ENCODE assay signal across 34 cellular contexts in the genomic region with DNA sequence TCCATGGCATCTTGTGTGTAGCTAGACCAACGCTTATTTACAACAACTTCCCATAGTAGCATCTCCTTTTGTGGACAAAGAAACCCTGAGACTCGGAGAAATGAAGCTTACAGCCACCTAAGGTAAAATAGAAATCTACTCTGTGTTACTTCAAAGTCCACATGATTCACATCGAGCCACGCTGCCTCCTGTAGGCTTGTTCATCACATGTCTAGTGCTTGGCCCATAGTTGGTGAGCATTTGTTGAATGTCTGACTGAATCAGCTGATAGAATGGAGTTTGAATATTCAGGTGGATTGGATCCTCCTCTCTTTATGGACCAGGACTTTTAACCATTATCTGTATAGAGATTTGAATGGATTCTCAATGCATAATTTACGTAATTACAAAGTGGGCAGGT.
"Had no signal": no experiment of that assay in that cellular context is flagged by ENCODE, and none has a peak within 500 bp of the region (broad histone marks: within the 10 kb centered on the region; RNA-seq: fewer than 3 reads in every experiment).

No MANE protein-coding gene starts in this region.

- H3K9me3 Mint-ChIP-seq: activated B cell treated with CpG ODN at 0.5 μM for 24 hours; activated CD8-positive, alpha-beta T cell treated with anti-CD3 and anti-CD28 coated beads for 36 hours; activated naive CD4-positive, alpha-beta T cell treated with anti-CD3 and anti-CD28 coated beads, Interleukin-2, amount 50 U/mL, for 24 hours; activated naive CD8-positive, alpha-beta T cell treated with anti-CD3 and anti-CD28 coated beads for 36 hours; activated naive CD8-positive, alpha-beta T cell treated with anti-CD3 and anti-CD28 coated beads, Interleukin-2, amount 50 U/mL, for 24 hours; activated T-cell treated with anti-CD3 and anti-CD28 coated beads, Interleukin-2, amount 50 U/mL, for 4 hours; activated T-helper 17 cell treated with anti-CD3 and anti-CD28 coated beads, Interleukin-2, amount 50 U/mL, for 72 hours; effector memory CD8-positive, alpha-beta T cell; T-helper 2 cell treated with Interferon-gamma antibody and Interleukin-4, amounts not matched to agents 5 μg/mL and 100 μg/mL, for 36 hours had no signal

- H3K27ac Mint-ChIP-seq: activated B cell treated with CpG ODN at 0.5 μM for 24 hours; activated CD8-positive, alpha-beta T cell treated with anti-CD3 and anti-CD28 coated beads for 36 hours; activated naive CD4-positive, alpha-beta T cell treated with anti-CD3 and anti-CD28 coated beads, Interleukin-2, amount 50 U/mL, for 24 hours; activated naive CD8-positive, alpha-beta T cell treated with anti-CD3 and anti-CD28 coated beads for 36 hours; activated naive CD8-positive, alpha-beta T cell treated with anti-CD3 and anti-CD28 coated beads, Interleukin-2, amount 50 U/mL, for 24 hours; activated T-helper 17 cell treated with anti-CD3 and anti-CD28 coated beads, Interleukin-2, amount 50 U/mL, for 72 hours; effector memory CD8-positive, alpha-beta T cell; T-helper 17 cell; T-helper 2 cell treated with Interferon-gamma antibody and Interleukin-4, amounts not matched to agents 5 μg/mL and 100 μg/mL, for 36 hours had no signal

- H3K9me3 ChIP-seq: adrenal gland, body of pancreas, esophagus squamous epithelium, gastrocnemius medialis had no signal

- H3K4me3 Mint-ChIP-seq: activated B cell treated with CpG ODN at 0.5 μM for 24 hours; activated CD8-positive, alpha-beta T cell treated with anti-CD3 and anti-CD28 coated beads for 36 hours; activated naive CD4-positive, alpha-beta T cell treated with anti-CD3 and anti-CD28 coated beads, Interleukin-2, amount 50 U/mL, for 24 hours; activated naive CD8-positive, alpha-beta T cell treated with anti-CD3 and anti-CD28 coated beads for 36 hours; activated naive CD8-positive, alpha-beta T cell treated with anti-CD3 and anti-CD28 coated beads, Interleukin-2, amount 50 U/mL, for 24 hours; activated T-cell treated with anti-CD3 and anti-CD28 coated beads, Interleukin-2, amount 50 U/mL, for 4 hours; activated T-helper 17 cell treated with anti-CD3 and anti-CD28 coated beads, Interleukin-2, amount 50 U/mL, for 72 hours; effector memory CD8-positive, alpha-beta T cell; T-helper 17 cell; T-helper 2 cell treated with Interferon-gamma antibody and Interleukin-4, amounts not matched to agents 5 μg/mL and 100 μg/mL, for 36 hours had no signal

- DNase-seq: activated B cell treated with CpG ODN at 0.5 μM for 24 hours; activated CD4-positive, alpha-beta T cell treated with anti-CD3 and anti-CD28 coated beads for 48 hours; activated CD4-positive, alpha-beta T cell treated with anti-CD3 and anti-CD28 coated beads, Interleukin-2, amount 50 U/mL, for 1 hour; activated CD4-positive, alpha-beta T cell treated with anti-CD3 and anti-CD28 coated beads, Interleukin-2, amount 50 U/mL, for 48 hours; activated CD8-positive, alpha-beta memory T cell treated with anti-CD3 and anti-CD28 coated beads for 24 hours; activated CD8-positive, alpha-beta T cell treated with anti-CD3 and anti-CD28 coated beads for 36 hours; activated effector memory CD4-positive, alpha-beta T cell treated with Interleukin-2 at 50 U/mL for 16 hours; activated gamma-delta T cell treated with Interleukin-2 at 50 U/mL for 16 hours; activated naive CD4-positive, alpha-beta T cell treated with Interleukin-2 at 50 U/mL for 16 hours; activated naive CD8-positive, alpha-beta T cell treated with anti-CD3 and anti-CD28 coated beads for 36 hours; activated naive CD8-positive, alpha-beta T cell treated with anti-CD3 and anti-CD28 coated beads, Interleukin-2, amount 50 U/mL, for 24 hours; activated T-cell treated with anti-CD3 and anti-CD28 coated beads, Interleukin-2, amount 50 U/mL, for 4 hours; adrenal gland; amygdala; aorta; body of pancreas; caudate nucleus; cortex of kidney; dermis blood vessel endothelial cell; effector CD4-positive, alpha-beta T cell; effector memory CD8-positive, alpha-beta T cell; esophagus squamous epithelium; foreskin fibroblast; gastrocnemius medialis; heart right ventricle; T-helper 1 cell; T-helper 17 cell; T1000; WERI-Rb-1 had no signal

- ATAC-seq: activated CD4-positive, CD25-positive, alpha-beta regulatory T cell treated with anti-CD3 and anti-CD28 coated beads, Interleukin-2, amount 50 U/mL, for 24 hours; activated CD8-positive, alpha-beta T cell treated with anti-CD3 and anti-CD28 coated beads for 36 hours; activated naive CD8-positive, alpha-beta T cell treated with anti-CD3 and anti-CD28 coated beads, Interleukin-2, amount 50 U/mL, for 24 hours; activated T-cell treated with anti-CD3 and anti-CD28 coated beads, Interleukin-2, amount 50 U/mL, for 4 hours; activated T-helper 17 cell treated with anti-CD3 and anti-CD28 coated beads, Interleukin-2, amount 50 U/mL, for 72 hours; body of pancreas; effector memory CD8-positive, alpha-beta T cell; gastrocnemius medialis; heart right ventricle; T-helper 17 cell had no signal

- H3K36me3 Mint-ChIP-seq: activated naive CD4-positive, alpha-beta T cell treated with anti-CD3 and anti-CD28 coated beads, Interleukin-2, amount 50 U/mL, for 24 hours; activated naive CD8-positive, alpha-beta T cell treated with anti-CD3 and anti-CD28 coated beads for 36 hours had no signal

- H3K4me1 ChIP-seq: adrenal gland, body of pancreas, gastrocnemius medialis had no signal

- H3K27ac ChIP-seq: adrenal gland, body of pancreas, epithelial cell of prostate, esophagus squamous epithelium, gastrocnemius medialis, heart right ventricle, WERI-Rb-1 had no signal

- H3K4me3 ChIP-seq: adrenal gland, body of pancreas, esophagus squamous epithelium, gastrocnemius medialis, heart right ventricle had no signal

- H3K27me3 ChIP-seq: adrenal gland, body of pancreas, esophagus squamous epithelium, gastrocnemius medialis, heart right ventricle had no signal

- H3K27me3 Mint-ChIP-seq: activated B cell treated with CpG ODN at 0.5 μM for 24 hours; activated T-helper 17 cell treated with anti-CD3 and anti-CD28 coated beads, Interleukin-2, amount 50 U/mL, for 72 hours had no signal

- H3K36me3 ChIP-seq: adrenal gland, esophagus squamous epithelium, gastrocnemius medialis, heart right ventricle, WERI-Rb-1 had no signal

- H3K4me1 Mint-ChIP-seq: activated B cell treated with CpG ODN at 0.5 μM for 24 hours had no signal
